ENCODE assay signal across 24 cellular contexts in genomic region chr18:68041327-68041726, GRCh38.
"Had no signal": no experiment of that assay in that cellular context is flagged by ENCODE, and none has a peak within 500 bp of the region (broad histone marks: within the 10 kb centered on the region; RNA-seq: fewer than 3 reads in every experiment).

No MANE protein-coding gene starts in this region.

- H3K36me3 ChIP-seq: breast epithelium, esophagus muscularis mucosa, heart left ventricle, pancreas, sigmoid colon, stomach, thyroid gland, upper lobe of left lung, vagina, WERI-Rb-1 had no signal

- DNase-seq: activated CD4-positive, alpha-beta T cell treated with anti-CD3 and anti-CD28 coated beads for 48 hours; activated CD4-positive, alpha-beta T cell treated with anti-CD3 and anti-CD28 coated beads, Interleukin-2, amount 50 U/mL, for 48 hours; activated CD8-positive, alpha-beta memory T cell treated with anti-CD3 and anti-CD28 coated beads for 24 hours; activated T-cell treated with anti-CD3 and anti-CD28 coated beads, Interleukin-2, amount 50 U/mL, for 4 hours; central memory CD4-positive, alpha-beta T cell; heart left ventricle; hypothalamus; immature natural killer cell; kidney; pancreas; psoas muscle; sigmoid colon; stimulated activated CD4-positive, alpha-beta T cell treated with anti-CD3 and anti-CD28 coated beads, Interleukin-15, amount 100 ng/mL, for 24 hours; stimulated activated CD4-positive, alpha-beta T cell treated with anti-CD3 and anti-CD28 coated beads, Interleukin-2, amount 100 ng/mL, for 24 hours; stimulated activated naive B cell treated with anti-CD40 and anti-IgM and Interleukin-4, amounts not matched to agents 10 μg/mL and 1 μg/mL and 100 μg/mL, for 72 hours; stomach; T-helper 17 cell; T1000; thyroid gland; upper lobe of left lung; WERI-Rb-1 had no signal

- H3K9me3 ChIP-seq: breast epithelium, esophagus muscularis mucosa, pancreas, psoas muscle, sigmoid colon, thyroid gland, upper lobe of left lung, vagina had no signal

- H3K4me1 ChIP-seq: breast epithelium, esophagus muscularis mucosa, heart left ventricle, pancreas, psoas muscle, sigmoid colon, stomach, thyroid gland, upper lobe of left lung, vagina had no signal

- H3K27ac ChIP-seq: breast epithelium, esophagus muscularis mucosa, heart left ventricle, pancreas, psoas muscle, sigmoid colon, stomach, thyroid gland, upper lobe of left lung, vagina, WERI-Rb-1 had no signal

- H3K4me3 ChIP-seq: breast epithelium, esophagus muscularis mucosa, heart left ventricle, pancreas, psoas muscle, sigmoid colon, stomach, thyroid gland, upper lobe of left lung, vagina had no signal

- H3K27me3 ChIP-seq: breast epithelium, esophagus muscularis mucosa, heart left ventricle, pancreas, sigmoid colon, stomach, thyroid gland, upper lobe of left lung, vagina had no signal
